Comparison of ENCODE assay signal across 1 cellular context in the genomic region with DNA sequence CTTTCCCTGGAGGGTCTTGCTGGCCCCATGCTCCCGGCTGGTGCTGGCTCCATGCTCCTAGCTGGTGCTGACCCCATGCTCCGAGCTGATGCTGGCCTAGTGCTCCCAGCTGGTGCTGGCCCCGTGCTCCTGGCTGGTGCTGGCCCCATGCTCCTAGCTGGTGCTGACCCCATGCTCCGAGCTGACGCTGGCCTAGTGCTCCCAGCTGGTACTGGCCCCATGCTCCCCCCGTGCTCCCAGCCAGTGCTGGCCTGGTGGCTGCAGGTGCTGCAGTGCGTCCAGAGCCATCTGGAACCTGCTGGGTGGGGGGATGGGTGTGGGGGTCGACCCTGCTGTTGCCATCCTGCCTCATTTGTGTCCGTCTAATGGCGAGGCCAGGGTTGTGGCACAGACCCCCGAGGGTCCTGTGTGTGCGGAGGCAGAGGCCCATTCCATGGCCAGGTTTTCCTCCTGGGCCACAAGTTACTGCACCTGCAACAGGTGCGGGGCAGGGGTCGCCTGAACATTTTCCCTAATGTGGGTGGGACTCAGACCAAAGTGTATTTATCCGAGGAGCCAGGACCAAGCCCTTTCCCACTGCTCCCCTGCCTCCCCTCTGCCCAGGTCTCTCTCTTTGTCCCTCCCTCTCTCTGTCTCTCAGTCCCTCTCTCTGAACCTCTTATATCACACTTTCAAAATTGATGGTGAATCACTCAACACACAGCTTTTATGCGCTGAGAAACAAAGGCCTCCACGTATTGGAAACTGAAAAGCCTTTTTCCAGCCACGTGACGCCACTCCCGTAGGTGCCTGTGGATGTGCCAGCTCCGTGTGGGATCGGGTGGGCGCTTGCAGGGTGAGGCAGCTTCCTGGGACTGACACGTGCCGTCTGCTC.
TF ChIP-seq lines count a peak whose summit lies in the region.

No MANE protein-coding gene starts in this region.

TF ChIP-seq in H1, 55 proteins besides CTCF, POLR2A, EP300 and RAD21:
- TF ChIP-seq PHF8 (conservative IDR thresholded peaks at IDR 0.05; ENCODE audit: low read depth, low read length) (no peak), JUN (IDR thresholded peaks at IDR 0.05; ENCODE audit: low read depth, low read length) (no peak), SIX5 (IDR thresholded peaks at IDR 0.05; ENCODE audit: low read depth, low read length) (no peak), ATF2 (IDR thresholded peaks at IDR 0.05; ENCODE audit: low read length) (no peak), BACH1 (IDR thresholded peaks at IDR 0.05; ENCODE audit: low read length) (no peak), EZH2 (IDR thresholded peaks at IDR 0.05; ENCODE audit: low read depth, low read length, severe bottlenecking) (no peak), CHD2 (IDR thresholded peaks at IDR 0.05; ENCODE audit: low read length) (no peak), ZNF274 (IDR thresholded peaks at IDR 0.05; ENCODE audit: borderline replicate concordance, extremely low read depth, low read length) (no peak), POLR2AphosphoS5 (IDR thresholded peaks at IDR 0.05; ENCODE audit: low read depth, low read length) (no peak), KDM5A (IDR thresholded peaks at IDR 0.05; ENCODE audit: low read length) (no peak)
